In genomic region chr16:30186444-30186781, GRCh38 we compare ENCODE assay signal across 9 cellular contexts. TPM values are rescaled to one million over a fixed set of nuclear protein-coding genes. Genes with fewer than 3 reads are reported as not detected.
DNase-seq lines count a peak whose midpoint lies in the region; ATAC-seq and TF ChIP-seq lines count a peak whose summit lies in the region.
"Had no signal": no experiment of that assay in that cellular context is flagged by ENCODE, and none has a peak within 500 bp of the region (broad histone marks: within the 10 kb centered on the region; RNA-seq: fewer than 3 reads in every experiment).

No MANE protein-coding gene starts in this region.

- H3K27me3 Mint-ChIP-seq in activated naive CD8-positive, alpha-beta T cell treated with anti-CD3 and anti-CD28 coated beads, Interleukin-2, amount 10 ng/mL, durations not matched to agents 7 days and 5 days: no peaks in the 10 kb centered on the region
- no peaks in the 10 kb centered on the region for H3K27me3 Mint-ChIP-seq in natural killer cell treated with Interleukin-12 subunit alpha and Interleukin-12 subunit beta and Interleukin-15 and Interleukin-18, amount 100 ng/mL, for 72 hours
- H3K27me3 Mint-ChIP-seq in Calu3 (ENCODE audit: unreplicated experiment): no peaks in the 10 kb centered on the region

- POLR2A ChIA-PET in activated naive CD8-positive, alpha-beta T cell treated with anti-CD3 and anti-CD28 coated beads, Interleukin-2, amount 10 ng/mL, durations not matched to agents 7 days and 5 days (lab: Charles Lee): interaction anchor here (0.6 to 6.4 kb wide), 27 partner anchors 9 to 931 kb away, joined by 3 to 132 read pairs (median 8); partner anchors contain the start of genes ALDOA, FBRS, GDPD3 and KAT8

- H3K4me3 Mint-ChIP-seq in activated naive CD8-positive, alpha-beta T cell treated with anti-CD3 and anti-CD28 coated beads, Interleukin-2, amount 10 ng/mL, durations not matched to agents 7 days and 5 days: peak overlapping the region; percentile 100
- H3K4me3 Mint-ChIP-seq in natural killer cell treated with Interleukin-12 subunit alpha and Interleukin-12 subunit beta and Interleukin-15 and Interleukin-18, amount 100 ng/mL, for 72 hours: peak overlapping the region; percentile 98
- no peak overlapping the region for H3K4me3 Mint-ChIP-seq in Calu3 (ENCODE audit: low read depth, unreplicated experiment)

- peak overlapping the region; percentile 97 for H3K27ac ChIP-seq in DND-41 (ENCODE audit: low read length)
- peak overlapping the region; percentile 92; the same call in 1 of the 2 replicates for H3K27ac ChIP-seq in MM.1S (ENCODE audit: low read length)

- H3K36me3 ChIP-seq in DND-41 (ENCODE audit: insufficient read depth, low read length) (peaks cover 41% of the 10 kb centered on the region), MM.1S (replicated peaks; ENCODE audit: insufficient read depth, low read length) (no peaks in the 10 kb centered on the region; the same call in 1 of the 2 replicates)

- H4K20me1 ChIP-seq in DND-41 (ENCODE audit: insufficient read depth, low read length): peaks cover 26% of the 10 kb centered on the region
- H4K20me1 ChIP-seq in MM.1S (ENCODE audit: insufficient read depth, low read length): no peaks in the 10 kb centered on the region

- H3F3A ChIP-seq in MM.1S (ENCODE audit: insufficient read depth, low read length): peaks cover 41% of the 10 kb centered on the region; the same call in 1 of the 2 replicates

- H2AFZ ChIP-seq in DND-41 (ENCODE audit: low read depth, low read length) (no peak overlapping the region), MM.1S (ENCODE audit: low read length) (no peak overlapping the region)

- peak overlapping the region; percentile 100 for H3K27ac Mint-ChIP-seq in activated naive CD8-positive, alpha-beta T cell treated with anti-CD3 and anti-CD28 coated beads, Interleukin-2, amount 10 ng/mL, durations not matched to agents 7 days and 5 days
- H3K27ac Mint-ChIP-seq in natural killer cell treated with Interleukin-12 subunit alpha and Interleukin-12 subunit beta and Interleukin-15 and Interleukin-18, amount 100 ng/mL, for 72 hours: peak overlapping the region; percentile 95 to 98
- no peak overlapping the region for H3K27ac Mint-ChIP-seq in Calu3 (ENCODE audit: unreplicated experiment)

- H3K4me1 ChIP-seq in DND-41 (ENCODE audit: insufficient read depth, low read length) (peaks cover 50% of the 10 kb centered on the region), MM.1S (ENCODE audit: low read length) (peaks cover 31% of the 10 kb centered on the region)

- BruUV-seq in Calu3 (replicated peaks; lab: Mats Ljungman, UMichigan): no TSS peak

- intact Hi-C loops in Calu3 (cut with micrococcal nuclease; ENCODE audit: unreplicated experiment) (no loop called here), sciatic nerve (cut with DNase I) (no loop called here)

- H3K79me2 ChIP-seq in DND-41 (ENCODE audit: insufficient read depth, low read length) (peaks cover 47% of the 10 kb centered on the region), MM.1S (ENCODE audit: low read length) (peaks cover 49% of the 10 kb centered on the region)

- H3K27me3 ChIP-seq in DND-41 (ENCODE audit: insufficient read depth, low read length, poor library complexity) (no peaks in the 10 kb centered on the region), MM.1S (replicated peaks; ENCODE audit: insufficient read depth, low read length) (no peaks in the 10 kb centered on the region)

- H3K9ac ChIP-seq in DND-41 (ENCODE audit: low read depth, low read length) (peak overlapping the region; percentile 89), MM.1S (ENCODE audit: low read length) (peak overlapping the region; percentile 87; the same call in 1 of the 2 replicates)

- peaks cover 39% of the 10 kb centered on the region for H3K36me3 Mint-ChIP-seq in activated naive CD8-positive, alpha-beta T cell treated with anti-CD3 and anti-CD28 coated beads, Interleukin-2, amount 10 ng/mL, durations not matched to agents 7 days and 5 days
- H3K36me3 Mint-ChIP-seq in natural killer cell treated with Interleukin-12 subunit alpha and Interleukin-12 subunit beta and Interleukin-15 and Interleukin-18, amount 100 ng/mL, for 72 hours: peaks cover 11% of the 10 kb centered on the region
- peaks cover 36% of the 10 kb centered on the region for H3K36me3 Mint-ChIP-seq in Calu3 (ENCODE audit: insufficient read depth, unreplicated experiment)

- H3K4me1 Mint-ChIP-seq in activated naive CD8-positive, alpha-beta T cell treated with anti-CD3 and anti-CD28 coated beads, Interleukin-2, amount 10 ng/mL, durations not matched to agents 7 days and 5 days: peaks cover 24% of the 10 kb centered on the region
- H3K4me1 Mint-ChIP-seq in natural killer cell treated with Interleukin-12 subunit alpha and Interleukin-12 subunit beta and Interleukin-15 and Interleukin-18, amount 100 ng/mL, for 72 hours (ENCODE audit: low read depth in 2 of 2): peaks cover 19 to 29% of the 10 kb centered on the region in 2 donors
- peaks cover 13% of the 10 kb centered on the region for H3K4me1 Mint-ChIP-seq in Calu3 (ENCODE audit: low read depth, unreplicated experiment)

- H3K9me2 ChIP-seq in MM.1S (replicated peaks; ENCODE audit: insufficient read depth, low read length): no peaks in the 10 kb centered on the region

- H3K9me3 ChIP-seq in DND-41 (ENCODE audit: insufficient read depth, low read length, severe bottlenecking) (no peaks in the 10 kb centered on the region), MM.1S (replicated peaks; ENCODE audit: insufficient read depth, low read length) (no peaks in the 10 kb centered on the region)

- CTCF ChIA-PET in Calu3 (lab: Charles Lee): no interaction called here

- DNase-seq in DND-41 (no peak), MM.1S (no peak), Calu3 (no peak), sciatic nerve (ENCODE audit: low spot score) (no peak), activated gamma-delta T cell treated with Interleukin-2 at 50 U/mL for 16 hours (no peak)
- DNase-seq in activated naive CD8-positive, alpha-beta T cell treated with anti-CD3 and anti-CD28 coated beads, Interleukin-2, amount 10 ng/mL, durations not matched to agents 7 days and 5 days: no peak
- DNase-seq in natural killer cell treated with Interleukin-12 subunit alpha and Interleukin-12 subunit beta and Interleukin-15 and Interleukin-18, amount 100 ng/mL, for 72 hours (ENCODE audit: low spot score): no peak
- DNase-seq: NCI-H187 had no signal

- H3K4me2 ChIP-seq in DND-41 (ENCODE audit: insufficient read depth, low read length): peak overlapping the region; percentile 90
- H3K4me2 ChIP-seq in MM.1S (ENCODE audit: low read depth, low read length): peak overlapping the region; percentile 98

- ATAC-seq in DND-41 (ENCODE audit: insufficient read depth, low read depth): no peak
- no peak for ATAC-seq in activated naive CD8-positive, alpha-beta T cell treated with anti-CD3 and anti-CD28 coated beads, Interleukin-2, amount 10 ng/mL, durations not matched to agents 7 days and 5 days (ENCODE audit: low read depth)
- ATAC-seq in natural killer cell treated with Interleukin-12 subunit alpha and Interleukin-12 subunit beta and Interleukin-15 and Interleukin-18, amount 100 ng/mL, for 72 hours: peak in 1 of 2 donors; percentile 3
- ATAC-seq in sciatic nerve: no peak
- no peak for ATAC-seq in HG02678 (IDR thresholded peaks at IDR 0.05; ENCODE audit: unreplicated experiment)

- peak overlapping the region in 1 of 2 experiments; percentile 93; a peak in 2 of 4 replicates for H3K4me3 ChIP-seq in DND-41 (ENCODE audit: low read depth in 1 of 2, low read length in 2 of 2)
- H3K4me3 ChIP-seq in MM.1S (ENCODE audit: low read length): peak overlapping the region; percentile 98; the same call in 1 of the 2 replicates

- no peaks in the 10 kb centered on the region for H3K9me3 Mint-ChIP-seq in activated naive CD8-positive, alpha-beta T cell treated with anti-CD3 and anti-CD28 coated beads, Interleukin-2, amount 10 ng/mL, durations not matched to agents 7 days and 5 days
- no peaks in the 10 kb centered on the region for H3K9me3 Mint-ChIP-seq in natural killer cell treated with Interleukin-12 subunit alpha and Interleukin-12 subunit beta and Interleukin-15 and Interleukin-18, amount 100 ng/mL, for 72 hours
- no peaks in the 10 kb centered on the region for H3K9me3 Mint-ChIP-seq in Calu3 (ENCODE audit: low read depth, unreplicated experiment)

- TF ChIP-seq CTCF in DND-41 (IDR thresholded peaks at IDR 0.05; ENCODE audit: borderline replicate concordance, extremely low read depth, low read length, poor library complexity, severe bottlenecking) (no peak), MM.1S (IDR thresholded peaks at IDR 0.05; ENCODE audit: low read length) (no peak), Calu3 (IDR thresholded peaks at IDR 0.05; ENCODE audit: unreplicated experiment) (no peak)

RNA-seq across cellular contexts. Expression of gene CORO1A, which starts 3.0 kb away (rescaled TPM):
- total RNA-seq in activated naive CD8-positive, alpha-beta T cell treated with anti-CD3 and anti-CD28 coated beads, Interleukin-2, amount 10 ng/mL, durations not matched to agents 7 days and 5 days: 1,000 to 10,000 TPM; 1,426 to 1,488 TPM
- total RNA-seq in natural killer cell treated with Interleukin-12 subunit alpha and Interleukin-12 subunit beta and Interleukin-15 and Interleukin-18, amount 100 ng/mL, for 72 hours: 1,000 to 10,000 TPM in 1 of 2 donors, 100 to 1,000 TPM in 1; 987 to 1,615 TPM
- 11.1 and 12.9 TPM in 2 replicates for total RNA-seq in Calu3 (2022)
- total RNA-seq in sciatic nerve: 41.2 TPM

RNA-seq across cellular contexts. Expression of gene BOLA2B, which starts 7.1 kb away (rescaled TPM):
- 100 to 1,000 TPM; 122 to 145 TPM for total RNA-seq in activated naive CD8-positive, alpha-beta T cell treated with anti-CD3 and anti-CD28 coated beads, Interleukin-2, amount 10 ng/mL, durations not matched to agents 7 days and 5 days
- total RNA-seq in natural killer cell treated with Interleukin-12 subunit alpha and Interleukin-12 subunit beta and Interleukin-15 and Interleukin-18, amount 100 ng/mL, for 72 hours: 100 to 1,000 TPM; 206 to 410 TPM
- total RNA-seq in Calu3 (2022) (166 and 171 TPM in 2 replicates), sciatic nerve (26.9 TPM)

RNA-seq across cellular contexts. Expression of gene SLX1A, which starts 7.3 kb away (rescaled TPM):
- 100 to 1,000 TPM in 1 of 2 experiments, 10 to 100 TPM in 1; 59.7 to 121 TPM for total RNA-seq in activated naive CD8-positive, alpha-beta T cell treated with anti-CD3 and anti-CD28 coated beads, Interleukin-2, amount 10 ng/mL, durations not matched to agents 7 days and 5 days
- total RNA-seq in natural killer cell treated with Interleukin-12 subunit alpha and Interleukin-12 subunit beta and Interleukin-15 and Interleukin-18, amount 100 ng/mL, for 72 hours: 100 to 1,000 TPM in 1 of 2 donors, 10 to 100 TPM in 1; 48.6 to 169 TPM
- total RNA-seq in Calu3 (2022): 45.0 and 71.1 TPM in 2 replicates
- total RNA-seq in sciatic nerve: 18.5 TPM

RNA-seq across cellular contexts. Expression of gene SULT1A3, which starts 12.6 kb away (rescaled TPM):
- 10 to 100 TPM; 31.8 to 32.3 TPM for total RNA-seq in activated naive CD8-positive, alpha-beta T cell treated with anti-CD3 and anti-CD28 coated beads, Interleukin-2, amount 10 ng/mL, durations not matched to agents 7 days and 5 days
- total RNA-seq in natural killer cell treated with Interleukin-12 subunit alpha and Interleukin-12 subunit beta and Interleukin-15 and Interleukin-18, amount 100 ng/mL, for 72 hours: 10 to 100 TPM; 19.1 to 46.7 TPM
- 39.5 and 46.4 TPM in 2 replicates for total RNA-seq in Calu3 (2022)
- total RNA-seq in sciatic nerve: 21.0 TPM

Comparison
In these comparisons a context has a peak if more than half of its experiments do, and no peak if none do; other contexts are left out.
1. RNA of gene CORO1A, which starts 3.0 kb away (total RNA-seq): 987 to 1,615 TPM in natural killer cell treated with Interleukin-12 subunit alpha and Interleukin-12 subunit beta and Interleukin-15 and Interleukin-18, amount 100 ng/mL, for 72 hours and 1,426 to 1,488 TPM in activated naive CD8-positive, alpha-beta T cell treated with anti-CD3 and anti-CD28 coated beads, Interleukin-2, amount 10 ng/mL, durations not matched to agents 7 days and 5 days; 41.2 TPM in sciatic nerve (single experiment) and 11.1 to 12.9 TPM in Calu3; every median in the first group is over 10 times any median in the second.